ENCODE assay signal across 1 cellular context in genomic region chr16:57809276-57809793, GRCh38.
TF ChIP-seq lines count a peak whose summit lies in the region.

No MANE protein-coding gene starts in this region.

TF ChIP-seq in IMR-90, 13 proteins besides CTCF, POLR2A, EP300 and RAD21 (continued from another document):
- TF ChIP-seq SMC3 (IDR thresholded peaks at IDR 0.05; ENCODE audit: low read depth, low read length), result no peak
- no peak for TF ChIP-seq USF2 (IDR thresholded peaks at IDR 0.05; ENCODE audit: low read depth, low read length)
- TF ChIP-seq RFX5 (IDR thresholded peaks at IDR 0.05; ENCODE audit: low read depth, low read length), result no peak
- no peak for TF ChIP-seq MAZ (IDR thresholded peaks at IDR 0.05; ENCODE audit: borderline replicate concordance, low read depth, low read length)
- TF ChIP-seq ELK1 (IDR thresholded peaks at IDR 0.05; ENCODE audit: borderline replicate concordance, low read depth, low read length), result no peak
